8 cellular contexts compared by ENCODE assay signal in genomic region chr12:1796515-1797010, GRCh38. TPM values are rescaled to one million over a fixed set of nuclear protein-coding genes. Genes with fewer than 3 reads are reported as not detected.
A peak's percentile ranks its signal among the peaks of the same experiment; 100 is the strongest.
DNase-seq lines count a peak whose midpoint lies in the region; ATAC-seq, FAIRE-seq and TF ChIP-seq lines count a peak whose summit lies in the region.

No MANE protein-coding gene starts in this region.

- peak; percentile 17 for ATAC-seq in GM18909 (IDR thresholded peaks at IDR 0.05; ENCODE audit: poor library complexity, unreplicated experiment)
- ATAC-seq in HG03342 (IDR thresholded peaks at IDR 0.05; ENCODE audit: unreplicated experiment) = peak; percentile 13
- ATAC-seq in pancreas = peak; percentile 39 to 56 (median 48)

- WGBS in esophagus, 2 donors = 0 to 3% methylated on average over 42 to 43 of the region's 43 CpGs
- 3 to 5% methylated on average over 39 to 43 of the region's 43 CpGs for WGBS in pancreas, 2 donors

- no peaks in the 10 kb centered on the region for H3K79me2 ChIP-seq in ACC112 (ENCODE audit: control insufficient read depth, insufficient read depth, low read length, unreplicated experiment)

- H3K9me3 ChIP-seq in esophagus (ENCODE audit: control insufficient read depth in 2 of 2, insufficient read depth in 1 of 2, low read depth in 1 of 2, low read length in 1 of 2) = no peaks in the 10 kb centered on the region
- H3K9me3 ChIP-seq in pancreas = no peaks in the 10 kb centered on the region

- H3K27me3 ChIP-seq in ACC112 (ENCODE audit: insufficient read depth, low read length) (no peaks in the 10 kb centered on the region), esophagus (ENCODE audit: control insufficient read depth in 1 of 2, insufficient read depth in 2 of 2, low read length in 2 of 2) (no peaks in the 10 kb centered on the region), pancreas (no peaks in the 10 kb centered on the region)

- no peak for TF ChIP-seq CTCF in pancreas (IDR thresholded peaks at IDR 0.05)

- peak overlapping the region; percentile 85 for H2AFZ ChIP-seq in ACC112 (ENCODE audit: low read length, unreplicated experiment)

- H3K4me3 ChIP-seq in ACC112 (ENCODE audit: low read depth, low read length) = peak overlapping the region; percentile 81
- peak overlapping the region; percentile 59 to 65 for H3K4me3 ChIP-seq in esophagus (ENCODE audit: low read depth in 1 of 2, low read length in 2 of 2)
- peak overlapping the region; percentile 37 to 61 (median 54) for H3K4me3 ChIP-seq in pancreas

- FAIRE-seq in pancreas (lab: Jason Lieb, UNC) = no peak

- H3K4me1 ChIP-seq in ACC112 (ENCODE audit: control insufficient read depth, insufficient read depth, low read length, unreplicated experiment) (peaks cover 6% of the 10 kb centered on the region), esophagus (ENCODE audit: control insufficient read depth in 2 of 2, insufficient read depth in 2 of 2, low read length in 1 of 2) (peaks cover 2 to 6% of the 10 kb centered on the region in 2 donors), pancreas (peaks cover 0 to 6% (median 3%) of the 10 kb centered on the region in 3 donors)

- intact Hi-C loops in pancreas (cut with DNase I) = loop anchor here (5.0 to 10.0 kb wide), 2 partner anchors 141 to 152 kb away; no protein-coding TSS in a partner anchor

- DNase-seq in activated CD4-positive, alpha-beta T cell treated with anti-CD3 and anti-CD28 coated beads, Interleukin-2, amount 50 U/mL, for 4 hours = peak; percentile 22 to 32
- DNase-seq in pancreas (peak in 2 of 6 donors; percentile 56 to 71), NCI-H526 (lab: John Stamatoyannopoulos, UW) (no peak), NCI-H748 (lab: John Stamatoyannopoulos, UW; ENCODE audit: unreplicated experiment) (no peak)

- no peaks in the 10 kb centered on the region for H3K36me3 ChIP-seq in ACC112 (ENCODE audit: insufficient read depth, low read length)
- H3K36me3 ChIP-seq in esophagus (ENCODE audit: control insufficient read depth in 2 of 2, insufficient read depth in 2 of 2, low read length in 1 of 2) = no peaks in the 10 kb centered on the region
- no peaks in the 10 kb centered on the region for H3K36me3 ChIP-seq in pancreas

- H3K27ac ChIP-seq in ACC112 (ENCODE audit: low read depth, low read length) (no peak overlapping the region), esophagus (ENCODE audit: low read depth in 2 of 2, low read length in 1 of 2) (peak overlapping the region; percentile 69 to 81), pancreas (peak overlapping the region; percentile 2 to 66 (median 59))

RNA-seq across cellular contexts. Expression of gene LRTM2, which starts 23.8 kb away (rescaled TPM):
- polyA plus RNA-seq in esophagus (not detected), pancreas (not detected)
- total RNA-seq in pancreas = not detected

Comparison
In these comparisons a context has a peak if more than half of its experiments do, and no peak if none do; other contexts are left out.
1. DNase-seq: peak in activated CD4-positive, alpha-beta T cell treated with anti-CD3 and anti-CD28 coated beads, Interleukin-2, amount 50 U/mL, for 4 hours (2 of 2); none in NCI-H526 (0 of 2) and NCI-H748 (single experiment).
2. Peak in every context shown above with its lines, with median percentiles within 50 percentile points of each other: H3K4me3 ChIP-seq and ATAC-seq.